In the genomic region with DNA sequence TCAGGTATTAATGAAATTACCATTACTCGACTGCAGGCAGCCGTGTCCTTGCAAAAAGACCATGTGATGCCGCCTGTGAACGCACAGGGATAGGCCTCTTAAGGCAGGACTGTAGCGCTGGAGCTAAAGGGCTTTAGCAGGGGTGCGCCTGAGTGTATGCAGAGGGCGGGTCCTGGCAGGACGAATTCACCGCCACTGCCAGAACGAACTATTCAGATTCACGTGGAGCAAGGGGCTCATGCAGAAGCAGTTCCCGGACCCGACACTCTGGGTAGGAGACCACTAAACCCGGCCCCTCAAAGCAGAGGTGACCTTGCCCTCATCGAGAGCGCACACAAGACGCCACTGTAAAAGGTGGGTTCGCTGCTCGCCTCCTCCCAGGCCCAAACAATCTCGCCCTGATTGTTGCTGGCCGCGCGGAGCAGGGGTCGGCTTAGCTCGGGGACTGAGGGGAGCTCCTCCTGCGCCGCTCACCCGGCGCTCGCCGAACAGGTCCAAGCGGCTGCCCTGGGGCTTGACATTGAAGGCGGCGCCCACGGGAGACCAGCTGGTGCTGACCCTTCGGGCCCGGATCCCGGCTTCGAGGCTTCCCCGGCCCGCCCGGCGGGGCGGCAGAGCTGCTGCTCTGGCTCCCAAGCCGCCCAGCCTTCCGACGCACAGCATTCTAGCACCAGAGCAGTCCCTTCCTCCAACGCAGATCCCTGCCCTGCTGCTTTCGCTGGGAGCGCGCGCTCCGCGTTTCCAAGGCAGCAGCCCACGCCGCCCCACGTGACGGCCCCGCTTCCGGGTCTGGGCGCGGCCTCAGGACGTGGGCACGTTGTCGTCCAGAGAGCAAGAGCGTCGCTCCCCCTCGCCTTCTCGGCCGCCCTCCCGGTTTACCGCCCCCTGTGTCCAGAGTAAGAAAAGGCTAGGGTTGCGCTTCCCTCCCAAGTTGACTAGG, we compare ENCODE assay signal across 8 cellular contexts.
DNase-seq lines count a peak whose midpoint lies in the region; ATAC-seq and TF ChIP-seq lines count a peak whose summit lies in the region.

Gene MIPEP (minus strand): TSS at position 743 of the 940 bp plus-strand sequence. CDS start 80 bp downstream, at position 663.

- ATAC-seq in GM18907 (IDR thresholded peaks at IDR 0.05; ENCODE audit: unreplicated experiment) (peak; percentile 96), HG03159 (IDR thresholded peaks at IDR 0.05; ENCODE audit: unreplicated experiment) (peak; percentile 96)
- peak; percentile 94 for ATAC-seq in central memory CD8-positive, alpha-beta T cell (replicated peaks; ENCODE audit: extremely low read depth, poor library complexity, severe bottlenecking)

- H3K27ac Mint-ChIP-seq in central memory CD8-positive, alpha-beta T cell (ENCODE audit: low read depth) = peak within 1 kb of the TSS; percentile 86

- H3K4me3 Mint-ChIP-seq in central memory CD8-positive, alpha-beta T cell = peak within 1 kb of the TSS; percentile 96

- H3K4me1 Mint-ChIP-seq in central memory CD8-positive, alpha-beta T cell = peaks cover 25% of the 10 kb centered on the region

- no peaks in the 10 kb centered on the region for H3K27me3 Mint-ChIP-seq in central memory CD8-positive, alpha-beta T cell

- peak; percentile 79 for TF ChIP-seq CTCF in AG09319 (IDR thresholded peaks at IDR 0.05; ENCODE audit: low read depth, low read length)

- no peaks in the 10 kb centered on the region for H3K9me3 Mint-ChIP-seq in central memory CD8-positive, alpha-beta T cell

- peaks cover 13% of the 10 kb centered on the region for H3K36me3 Mint-ChIP-seq in central memory CD8-positive, alpha-beta T cell (ENCODE audit: insufficient read depth)

- DNase-seq in AG09319 (ENCODE audit: extremely low read depth, low read depth) = peak; percentile 81
- peak; percentile 82 for DNase-seq in NCI-H226
- peak; percentile 78 for DNase-seq in activated CD4-positive, CD25-positive, alpha-beta regulatory T cell treated with anti-CD3 and anti-CD28 coated beads, Interleukin-2, amount 50 U/mL, for 16 hours (ENCODE audit: low read depth, low spot score)
- DNase-seq in central memory CD8-positive, alpha-beta T cell (ENCODE audit: low spot score in 2 of 2) = peak; percentile 74
- peak; percentile 98 for DNase-seq in iris pigment epithelial cell (ENCODE audit: low read depth)
- peak; percentile 91 for DNase-seq in stimulated activated CD4-positive, alpha-beta T cell treated with anti-CD3 and anti-CD28 coated beads, Interleukin-12 subunit alpha, Interleukin-12 subunit beta, amount 100 ng/mL, for 4 hours

Comparison
In these comparisons a context has a peak if more than half of its experiments do, and no peak if none do; other contexts are left out.
1. Peak in every context shown above with its lines: DNase-seq and ATAC-seq.